ENCODE assay signal across 17 cellular contexts in the genomic region with DNA sequence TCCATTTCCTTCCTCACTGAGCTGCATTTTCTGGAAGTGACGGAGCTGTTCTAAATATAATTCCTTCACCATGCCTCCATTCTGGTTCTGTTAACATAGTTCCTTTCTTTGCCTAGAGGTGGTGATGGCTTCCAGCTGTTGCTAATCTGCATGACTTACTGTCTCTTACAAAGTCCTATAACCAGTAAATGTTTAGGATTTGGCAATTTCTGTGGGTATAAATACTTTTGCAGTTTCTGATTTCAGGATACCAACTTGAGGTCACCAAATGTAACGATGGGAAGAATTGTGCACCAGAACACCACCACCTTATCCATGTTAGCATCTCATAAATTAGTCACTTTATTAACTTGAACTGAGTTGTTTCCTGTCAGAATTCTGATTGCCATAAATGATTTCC.
A peak's percentile ranks its signal among the peaks of the same experiment; 100 is the strongest.
DNase-seq lines count a peak whose midpoint lies in the region; ATAC-seq and TF ChIP-seq lines count a peak whose summit lies in the region.
"Had no signal": no experiment of that assay in that cellular context is flagged by ENCODE, and none has a peak within 500 bp of the region (broad histone marks: within the 10 kb centered on the region; RNA-seq: fewer than 3 reads in every experiment).

No MANE protein-coding gene starts in this region.

- peaks cover 4% of the 10 kb centered on the region for H3K27me3 Mint-ChIP-seq in GM23338 (ENCODE audit: insufficient read depth, low read depth, poor library complexity)
- H3K27me3 Mint-ChIP-seq in WTC11 (ENCODE audit: low read depth) = peaks cover 2% of the 10 kb centered on the region; the same call in 1 of the 2 replicates
- H3K27me3 Mint-ChIP-seq in CD8-positive, alpha-beta T cell (ENCODE audit: low read depth) = peaks cover 6% of the 10 kb centered on the region
- no peaks in the 10 kb centered on the region for H3K27me3 Mint-ChIP-seq in progenitor cell of endocrine pancreas
- H3K27me3 Mint-ChIP-seq: effector memory CD8-positive, alpha-beta T cell; stimulated activated naive B cell treated with anti-CD40 and anti-IgM and Interleukin-4, amounts not matched to agents 10 μg/mL and 1 μg/mL and 100 μg/mL, for 72 hours had no signal

- H3K4me1 Mint-ChIP-seq in GM23338 (peaks cover 6% of the 10 kb centered on the region; the same call in 2 of the 3 replicates), WTC11 (peaks cover 11% of the 10 kb centered on the region), progenitor cell of endocrine pancreas (ENCODE audit: low read depth) (peaks cover 14% of the 10 kb centered on the region)
- no peaks in the 10 kb centered on the region for H3K4me1 Mint-ChIP-seq in CD8-positive, alpha-beta T cell (ENCODE audit: low read depth)
- H3K4me1 Mint-ChIP-seq: nephron progenitor cell; stimulated activated naive B cell treated with anti-CD40 and anti-IgM and Interleukin-4, amounts not matched to agents 10 μg/mL and 1 μg/mL and 100 μg/mL, for 72 hours had no signal

- no peak for ATAC-seq in GM23338
- peak; percentile 58; the same call in 1 of the 2 replicates for ATAC-seq in WTC11
- no peak for ATAC-seq in CD8-positive, alpha-beta T cell
- ATAC-seq: effector memory CD8-positive, alpha-beta T cell; stimulated activated naive B cell treated with anti-CD40 and anti-IgM and Interleukin-4, amounts not matched to agents 10 μg/mL and 1 μg/mL and 100 μg/mL, for 72 hours had no signal

- DNase-seq in GM23338 (ENCODE audit: low spot score) (peak; percentile 12), WTC11 (ENCODE audit: low spot score) (no peak), foreskin fibroblast (peak; percentile 86 to 88), skeletal muscle cell (ENCODE audit: low read depth) (peak; percentile 78), mammary epithelial cell (no peak), progenitor cell of endocrine pancreas (ENCODE audit: low spot score, unreplicated experiment) (no peak)
- DNase-seq in CD8-positive, alpha-beta T cell = no peak
- DNase-seq in activated CD4-positive, CD25-positive, alpha-beta regulatory T cell (lab: John Stamatoyannopoulos, UW) = no peak
- DNase-seq: activated effector memory CD4-positive, alpha-beta T cell treated with anti-CD3 and anti-CD28 coated beads, Interleukin-2, amount 50 U/mL, for 16 hours; effector memory CD8-positive, alpha-beta T cell; GF-D8; left cardiac atrium; NCI-H1105; NCI-H446; nephron progenitor cell; right cardiac atrium; stimulated activated naive B cell treated with anti-CD40 and anti-IgM and Interleukin-4, amounts not matched to agents 10 μg/mL and 1 μg/mL and 100 μg/mL, for 72 hours had no signal

- H3K36me3 ChIP-seq in GM23338 (ENCODE audit: insufficient read depth) = no peaks in the 10 kb centered on the region
- H3K36me3 ChIP-seq in CD8-positive, alpha-beta T cell (ENCODE audit: insufficient read depth, low read length) = no peaks in the 10 kb centered on the region
- H3K36me3 ChIP-seq in mammary epithelial cell (ENCODE audit: insufficient read depth, low read length) = no peaks in the 10 kb centered on the region

- POLR2A ChIA-PET in WTC11 (lab: Charles Lee) = no interaction called here
- POLR2A ChIA-PET in CD8-positive, alpha-beta T cell (lab: Charles Lee) = no interaction called here

- no peaks in the 10 kb centered on the region for H3F3A ChIP-seq in GM23338 (replicated peaks; ENCODE audit: low read depth)

- peaks cover 5% of the 10 kb centered on the region; the same call in 1 of the 2 replicates for H3K4me1 ChIP-seq in GM23338 (ENCODE audit: insufficient read depth)
- no peaks in the 10 kb centered on the region for H3K4me1 ChIP-seq in CD8-positive, alpha-beta T cell (ENCODE audit: insufficient read depth, low read length)
- peaks cover 29% of the 10 kb centered on the region for H3K4me1 ChIP-seq in mammary epithelial cell (ENCODE audit: insufficient read depth, low read length)

- dilution Hi-C loops in mammary epithelial cell (cut with HindIII; ENCODE audit: low sequenced_read_pairs) = no loop called here

- H3K27me3 ChIP-seq in GM23338 (ENCODE audit: insufficient read depth) (no peaks in the 10 kb centered on the region), mammary epithelial cell (ENCODE audit: insufficient read depth, low read length) (no peaks in the 10 kb centered on the region)
- no peaks in the 10 kb centered on the region for H3K27me3 ChIP-seq in CD8-positive, alpha-beta T cell (ENCODE audit: insufficient read depth, low read length)

- H2AFZ ChIP-seq in GM23338 (peak overlapping the region; percentile 70; the same call in 1 of the 2 replicates), mammary epithelial cell (ENCODE audit: low read depth, low read length) (no peak overlapping the region)

- CTCF ChIA-PET in WTC11 (lab: Charles Lee) = no interaction called here
- CTCF ChIA-PET in CD8-positive, alpha-beta T cell (lab: Charles Lee) = no interaction called here
- CTCF ChIA-PET in mammary epithelial cell (lab: Charles Lee; ENCODE audit: low non-redundant PET) = no interaction called here

- no peak overlapping the region for H3K4me2 ChIP-seq in GM23338
- no peak overlapping the region for H3K4me2 ChIP-seq in mammary epithelial cell (ENCODE audit: insufficient read depth, low read depth, low read length)

- no peaks in the 10 kb centered on the region for H3K9me3 ChIP-seq in CD8-positive, alpha-beta T cell (ENCODE audit: low read length)
- H3K9me3 ChIP-seq in mammary epithelial cell (replicated peaks; ENCODE audit: insufficient read depth, low read length) = peaks cover 6% of the 10 kb centered on the region

- H4K20me1 ChIP-seq in GM23338 (replicated peaks; ENCODE audit: insufficient read depth) (no peaks in the 10 kb centered on the region), mammary epithelial cell (ENCODE audit: insufficient read depth, low read length) (no peaks in the 10 kb centered on the region)

- no peak overlapping the region for H3K4me3 ChIP-seq in GM23338
- no peak overlapping the region for H3K4me3 ChIP-seq in foreskin fibroblast (ENCODE audit: low read depth in 1 of 2, low read length in 2 of 2)
- H3K4me3 ChIP-seq in skeletal muscle cell (ENCODE audit: low read depth, low read length) = no peak overlapping the region
- no peak overlapping the region for H3K4me3 ChIP-seq in CD8-positive, alpha-beta T cell (ENCODE audit: low read depth, low read length)
- H3K4me3 ChIP-seq in mammary epithelial cell (replicated peaks in 1 of 3; ENCODE audit: insufficient read depth in 1 of 3, low read depth in 2 of 3, low read length in 3 of 3) = no peak overlapping the region

- TF ChIP-seq CTCF in GM23338 (conservative IDR thresholded peaks at IDR 0.05; ENCODE audit: low read depth in 2 of 2) (no peak), WTC11 (IDR thresholded peaks at IDR 0.05) (no peak), foreskin fibroblast (IDR thresholded peaks at IDR 0.05; ENCODE audit: low read depth, low read length) (peak; percentile 7), mammary epithelial cell (conservative IDR thresholded peaks at IDR 0.05 in 1 of 2, IDR thresholded peaks at IDR 0.05 in 1 of 2; ENCODE audit: extremely low read depth in 1 of 2, insufficient read depth in 1 of 2, low read depth in 1 of 2, low read length in 2 of 2) (no peak), progenitor cell of endocrine pancreas (IDR thresholded peaks at IDR 0.05; ENCODE audit: unreplicated experiment) (no peak)
- TF ChIP-seq CTCF in CD8-positive, alpha-beta T cell (IDR thresholded peaks at IDR 0.05) = no peak

- H3K36me3 Mint-ChIP-seq in GM23338 (ENCODE audit: low read depth) (peaks cover 18% of the 10 kb centered on the region; the same call in 2 of the 3 replicates), WTC11 (peaks cover 24% of the 10 kb centered on the region), progenitor cell of endocrine pancreas (ENCODE audit: insufficient read depth) (peaks cover 2% of the 10 kb centered on the region)
- H3K36me3 Mint-ChIP-seq in CD8-positive, alpha-beta T cell = no peaks in the 10 kb centered on the region
- H3K36me3 Mint-ChIP-seq: stimulated activated naive B cell treated with anti-CD40 and anti-IgM and Interleukin-4, amounts not matched to agents 10 μg/mL and 1 μg/mL and 100 μg/mL, for 72 hours had no signal

- peaks cover 14% of the 10 kb centered on the region; the same call in 1 of the 2 replicates for H3K9me2 ChIP-seq in GM23338 (ENCODE audit: insufficient read depth)

- BruUV-seq in mammary epithelial cell (replicated peaks; lab: Mats Ljungman, UMichigan) = no TSS peak

- intact Hi-C loops in CD8-positive, alpha-beta T cell (cut with DNase I, micrococcal nuclease) = no loop called here
- intact Hi-C loops in mammary epithelial cell (cut with micrococcal nuclease) = no loop called here

- H3K9me3 Mint-ChIP-seq in GM23338 = peaks cover 23% of the 10 kb centered on the region
- H3K9me3 Mint-ChIP-seq in WTC11 = peaks cover 36% of the 10 kb centered on the region
- H3K9me3 Mint-ChIP-seq in CD8-positive, alpha-beta T cell = peaks cover 2% of the 10 kb centered on the region
- peaks cover 23% of the 10 kb centered on the region for H3K9me3 Mint-ChIP-seq in progenitor cell of endocrine pancreas (ENCODE audit: low read depth)
- H3K9me3 Mint-ChIP-seq: effector memory CD8-positive, alpha-beta T cell had no signal

- H3K27ac ChIP-seq in GM23338 (ENCODE audit: low read depth) = no peak overlapping the region
- H3K27ac ChIP-seq in CD8-positive, alpha-beta T cell (ENCODE audit: low read depth, low read length) = no peak overlapping the region
- no peak overlapping the region for H3K27ac ChIP-seq in mammary epithelial cell (ENCODE audit: insufficient read depth, low read depth, low read length)

- no peaks in the 10 kb centered on the region for H3K79me2 ChIP-seq in GM23338 (replicated peaks; ENCODE audit: insufficient read depth)
- H3K79me2 ChIP-seq in mammary epithelial cell (ENCODE audit: insufficient read depth, low read length) = no peaks in the 10 kb centered on the region

- no peak overlapping the region for H3K4me3 Mint-ChIP-seq in GM23338
- no peak overlapping the region for H3K4me3 Mint-ChIP-seq in WTC11
- H3K4me3 Mint-ChIP-seq in CD8-positive, alpha-beta T cell = no peak overlapping the region
- H3K4me3 Mint-ChIP-seq in progenitor cell of endocrine pancreas (ENCODE audit: low read depth) = no peak overlapping the region
- H3K4me3 Mint-ChIP-seq: effector memory CD8-positive, alpha-beta T cell; nephron progenitor cell; stimulated activated naive B cell treated with anti-CD40 and anti-IgM and Interleukin-4, amounts not matched to agents 10 μg/mL and 1 μg/mL and 100 μg/mL, for 72 hours had no signal

- in situ Hi-C loops in mammary epithelial cell (cut with MboI; ENCODE audit: low sequenced_read_pairs in 2 of 2) = no loop called here

- H3K9ac ChIP-seq in mammary epithelial cell (ENCODE audit: insufficient read depth, low read length) = no peak overlapping the region

- 91% methylated on average over 2 of the region's 2 CpGs for WGBS in mammary epithelial cell (ENCODE audit: low coverage, missing lambda C conversion rate)

- H3K27ac Mint-ChIP-seq in GM23338 (no peak overlapping the region), WTC11 (peak overlapping the region; percentile 58; the same call in 1 of the 2 replicates), progenitor cell of endocrine pancreas (no peak overlapping the region)
- H3K27ac Mint-ChIP-seq in CD8-positive, alpha-beta T cell = no peak overlapping the region
- H3K27ac Mint-ChIP-seq: effector memory CD8-positive, alpha-beta T cell; nephron progenitor cell; stimulated activated naive B cell treated with anti-CD40 and anti-IgM and Interleukin-4, amounts not matched to agents 10 μg/mL and 1 μg/mL and 100 μg/mL, for 72 hours had no signal

TF ChIP-seq in WTC11, 78 proteins besides CTCF, POLR2A, EP300 and RAD21 (continues in another document):
- TF ChIP-seq RORB (CRISPR knock-in tag; IDR thresholded peaks at IDR 0.05) = no peak

Comparison
In these comparisons a context has a peak if more than half of its experiments do, and no peak if none do; other contexts are left out.
1. DNase-seq: peak in GM23338 (single experiment), foreskin fibroblast (2 of 2) and skeletal muscle cell (single experiment); none in WTC11 (single experiment), CD8-positive, alpha-beta T cell (0 of 7), activated CD4-positive, CD25-positive, alpha-beta regulatory T cell (0 of 4), mammary epithelial cell (single experiment) and progenitor cell of endocrine pancreas (single experiment).